2 cellular contexts compared by ENCODE assay signal in genomic region chr14:50795127-50795526, GRCh38.
TF ChIP-seq lines count a peak whose summit lies in the region.

No MANE protein-coding gene starts in this region.

TF ChIP-seq in IMR-90, 13 proteins besides CTCF, POLR2A, EP300 and RAD21:
- TF ChIP-seq ELK1 (IDR thresholded peaks at IDR 0.05; ENCODE audit: borderline replicate concordance, low read depth, low read length) (no peak), USF2 (IDR thresholded peaks at IDR 0.05; ENCODE audit: low read depth, low read length) (no peak), FOS (IDR thresholded peaks at IDR 0.05; ENCODE audit: low read depth, low read length) (no peak), RCOR1 (IDR thresholded peaks at IDR 0.05; ENCODE audit: insufficient replicate concordance, low read length) (no peak), CEBPB (IDR thresholded peaks at IDR 0.05; ENCODE audit: low read depth, low read length) (no peak)

TF ChIP-seq in WTC11, 78 proteins besides CTCF, POLR2A, EP300 and RAD21:
- TF ChIP-seq, protein P1, sequence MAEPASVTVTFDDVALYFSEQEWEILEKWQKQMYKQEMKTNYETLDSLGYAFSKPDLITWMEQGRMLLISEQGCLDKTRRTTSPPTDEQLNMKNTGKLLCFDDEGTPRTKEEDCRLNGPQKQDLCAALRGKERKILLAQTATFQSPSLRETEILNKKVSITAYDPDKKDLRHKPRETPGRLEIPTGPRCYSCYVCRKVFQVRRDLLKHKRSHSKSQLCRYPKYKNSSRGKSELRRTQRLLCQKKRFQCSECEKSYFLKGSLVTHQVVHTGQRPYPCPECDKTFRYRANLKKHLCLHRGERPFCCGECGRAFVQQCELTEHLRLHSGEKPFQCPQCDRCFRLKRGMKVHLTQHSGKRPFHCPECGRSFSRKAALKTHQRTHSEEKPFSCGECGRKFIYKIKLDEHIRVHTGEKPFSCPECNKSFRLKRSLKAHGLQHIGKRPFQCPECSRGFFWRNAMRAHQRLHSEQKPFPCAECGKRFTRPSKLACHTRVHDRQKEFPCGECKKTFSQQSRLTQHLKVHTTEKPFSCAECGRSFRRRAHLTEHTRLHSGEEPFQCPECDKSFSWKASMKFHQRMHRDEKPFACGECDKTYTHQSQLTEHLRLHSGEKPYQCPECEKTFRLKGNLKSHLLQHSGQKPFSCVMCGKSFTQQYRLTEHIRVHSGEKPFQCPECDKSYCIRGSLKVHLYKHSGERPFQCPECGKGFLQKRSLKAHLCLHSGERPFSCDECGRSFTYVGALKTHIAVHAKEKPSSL (CRISPR knock-in tag; conservative IDR thresholded peaks at IDR 0.05), result no peak
- TF ChIP-seq, protein P2, sequence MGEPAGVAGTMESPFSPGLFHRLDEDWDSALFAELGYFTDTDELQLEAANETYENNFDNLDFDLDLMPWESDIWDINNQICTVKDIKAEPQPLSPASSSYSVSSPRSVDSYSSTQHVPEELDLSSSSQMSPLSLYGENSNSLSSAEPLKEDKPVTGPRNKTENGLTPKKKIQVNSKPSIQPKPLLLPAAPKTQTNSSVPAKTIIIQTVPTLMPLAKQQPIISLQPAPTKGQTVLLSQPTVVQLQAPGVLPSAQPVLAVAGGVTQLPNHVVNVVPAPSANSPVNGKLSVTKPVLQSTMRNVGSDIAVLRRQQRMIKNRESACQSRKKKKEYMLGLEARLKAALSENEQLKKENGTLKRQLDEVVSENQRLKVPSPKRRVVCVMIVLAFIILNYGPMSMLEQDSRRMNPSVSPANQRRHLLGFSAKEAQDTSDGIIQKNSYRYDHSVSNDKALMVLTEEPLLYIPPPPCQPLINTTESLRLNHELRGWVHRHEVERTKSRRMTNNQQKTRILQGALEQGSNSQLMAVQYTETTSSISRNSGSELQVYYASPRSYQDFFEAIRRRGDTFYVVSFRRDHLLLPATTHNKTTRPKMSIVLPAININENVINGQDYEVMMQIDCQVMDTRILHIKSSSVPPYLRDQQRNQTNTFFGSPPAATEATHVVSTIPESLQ (CRISPR knock-in tag; IDR thresholded peaks at IDR 0.05), result no peak
- TF ChIP-seq, protein P3, sequence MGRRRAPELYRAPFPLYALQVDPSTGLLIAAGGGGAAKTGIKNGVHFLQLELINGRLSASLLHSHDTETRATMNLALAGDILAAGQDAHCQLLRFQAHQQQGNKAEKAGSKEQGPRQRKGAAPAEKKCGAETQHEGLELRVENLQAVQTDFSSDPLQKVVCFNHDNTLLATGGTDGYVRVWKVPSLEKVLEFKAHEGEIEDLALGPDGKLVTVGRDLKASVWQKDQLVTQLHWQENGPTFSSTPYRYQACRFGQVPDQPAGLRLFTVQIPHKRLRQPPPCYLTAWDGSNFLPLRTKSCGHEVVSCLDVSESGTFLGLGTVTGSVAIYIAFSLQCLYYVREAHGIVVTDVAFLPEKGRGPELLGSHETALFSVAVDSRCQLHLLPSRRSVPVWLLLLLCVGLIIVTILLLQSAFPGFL (CRISPR knock-in tag; IDR thresholded peaks at IDR 0.05; ENCODE audit: borderline replicate concordance), result no peak
- no peak for TF ChIP-seq FOXP1 (CRISPR knock-in tag; IDR thresholded peaks at IDR 0.05; ENCODE audit: borderline replicate concordance)
- no peak for TF ChIP-seq ZBTB21 (CRISPR knock-in tag; IDR thresholded peaks at IDR 0.05; ENCODE audit: borderline replicate concordance)
- no peak for TF ChIP-seq AFF4 (CRISPR knock-in tag; IDR thresholded peaks at IDR 0.05; ENCODE audit: borderline replicate concordance)
- no peak for TF ChIP-seq ZNF232 (CRISPR knock-in tag; IDR thresholded peaks at IDR 0.05)
- no peak for TF ChIP-seq ZNF219 (CRISPR knock-in tag; IDR thresholded peaks at IDR 0.05; ENCODE audit: borderline replicate concordance)
- TF ChIP-seq ZNF121 (CRISPR knock-in tag; IDR thresholded peaks at IDR 0.05), result no peak
- TF ChIP-seq FOXK1 (CRISPR knock-in tag; IDR thresholded peaks at IDR 0.05), result no peak
- no peak for TF ChIP-seq ZBTB43 (CRISPR knock-in tag; IDR thresholded peaks at IDR 0.05)
- TF ChIP-seq E2F4 (CRISPR knock-in tag; IDR thresholded peaks at IDR 0.05; ENCODE audit: borderline replicate concordance, low read depth), result no peak
- no peak for TF ChIP-seq MYBL2 (CRISPR knock-in tag; IDR thresholded peaks at IDR 0.05)
